ENCODE assay signal across 1 cellular context in the genomic region with DNA sequence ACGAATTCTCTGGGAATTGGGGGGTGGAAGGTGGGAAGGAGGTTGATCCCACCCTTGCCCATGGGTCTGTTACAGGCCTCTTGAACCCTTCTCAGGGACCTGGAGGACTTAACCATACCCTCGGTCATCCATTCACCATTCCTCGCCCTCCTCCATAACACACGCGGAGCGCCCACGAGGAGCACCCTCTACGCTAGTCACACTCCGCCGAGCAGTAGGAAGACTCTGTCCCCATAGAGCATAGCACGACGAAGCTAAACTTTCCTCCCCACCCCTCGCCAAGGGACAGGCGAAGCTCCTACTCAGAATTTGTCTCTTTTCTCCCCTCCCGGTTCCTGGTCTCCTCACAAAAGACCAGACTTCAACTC.
TF ChIP-seq lines count a peak whose summit lies in the region.

No MANE protein-coding gene starts in this region.

TF ChIP-seq in endothelial cell of umbilical vein, 7 proteins besides CTCF, POLR2A, EP300 and RAD21:
- TF ChIP-seq GATA2 (IDR thresholded peaks at IDR 0.05; ENCODE audit: insufficient read depth, insufficient read length, low read depth, low read length) = no peak
- TF ChIP-seq JUN (IDR thresholded peaks at IDR 0.05; ENCODE audit: borderline replicate concordance, insufficient read depth, insufficient read length, low read depth) = no peak
- TF ChIP-seq, protein P1, sequence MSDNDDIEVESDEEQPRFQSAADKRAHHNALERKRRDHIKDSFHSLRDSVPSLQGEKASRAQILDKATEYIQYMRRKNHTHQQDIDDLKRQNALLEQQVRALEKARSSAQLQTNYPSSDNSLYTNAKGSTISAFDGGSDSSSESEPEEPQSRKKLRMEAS (IDR thresholded peaks at IDR 0.05; ENCODE audit: insufficient read depth, insufficient read length) = no peak
- no peak for TF ChIP-seq POLR2AphosphoS5 (IDR thresholded peaks at IDR 0.05; ENCODE audit: insufficient read depth, low read depth, low read length)
- no peak for TF ChIP-seq FOS (IDR thresholded peaks at IDR 0.05; ENCODE audit: borderline replicate concordance, insufficient read depth, low read length)
